In the genomic region with DNA sequence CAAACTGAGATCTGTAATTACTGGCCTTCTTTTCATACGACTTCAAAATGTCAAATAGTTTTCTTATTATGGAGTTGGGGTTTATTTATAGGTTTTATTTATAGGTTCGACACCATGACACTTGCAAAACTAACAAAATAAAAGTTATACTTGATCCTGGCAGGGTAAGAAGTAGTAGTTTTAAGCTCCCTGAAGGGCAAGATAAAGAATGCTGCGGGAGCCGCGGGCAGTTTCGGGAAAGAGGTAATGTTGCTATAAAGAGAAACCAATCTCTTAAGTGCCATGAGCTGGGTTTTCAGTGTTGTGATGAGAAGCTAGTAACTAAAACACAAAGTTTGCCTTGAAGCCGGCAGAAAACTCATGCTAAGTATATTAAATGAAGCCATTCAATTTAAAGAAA, we compare ENCODE assay signal across 2 cellular contexts.
TF ChIP-seq lines count a peak whose summit lies in the region.

No MANE protein-coding gene starts in this region.

TF ChIP-seq in HEK293T, 16 proteins besides CTCF, POLR2A, EP300 and RAD21 (continued from another document):
- no peak for TF ChIP-seq ELF4 (IDR thresholded peaks at IDR 0.05)
- TF ChIP-seq, protein P1, sequence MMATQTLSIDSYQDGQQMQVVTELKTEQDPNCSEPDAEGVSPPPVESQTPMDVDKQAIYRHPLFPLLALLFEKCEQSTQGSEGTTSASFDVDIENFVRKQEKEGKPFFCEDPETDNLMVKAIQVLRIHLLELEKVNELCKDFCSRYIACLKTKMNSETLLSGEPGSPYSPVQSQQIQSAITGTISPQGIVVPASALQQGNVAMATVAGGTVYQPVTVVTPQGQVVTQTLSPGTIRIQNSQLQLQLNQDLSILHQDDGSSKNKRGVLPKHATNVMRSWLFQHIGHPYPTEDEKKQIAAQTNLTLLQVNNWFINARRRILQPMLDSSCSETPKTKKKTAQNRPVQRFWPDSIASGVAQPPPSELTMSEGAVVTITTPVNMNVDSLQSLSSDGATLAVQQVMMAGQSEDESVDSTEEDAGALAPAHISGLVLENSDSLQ (IDR thresholded peaks at IDR 0.05), result peak; percentile 82
- peak; percentile 40; the same call in 1 of the 2 replicates for TF ChIP-seq CTBP1 (IDR thresholded peaks at IDR 0.05; ENCODE audit: borderline replicate concordance)
- no peak for TF ChIP-seq L3MBTL2 (conservative IDR thresholded peaks at IDR 0.05)

TF ChIP-seq in GM12891, 5 proteins besides CTCF, POLR2A, EP300 and RAD21 (continued from another document):
- no peak for TF ChIP-seq PAX5 (IDR thresholded peaks at IDR 0.05; ENCODE audit: insufficient read depth, low read length, severe bottlenecking)
- no peak for TF ChIP-seq POLR2AphosphoS5 (IDR thresholded peaks at IDR 0.05; ENCODE audit: low read depth, low read length)
TF ChIP-seq in GM12891: peak in this region for 0.
